8 cellular contexts compared by ENCODE assay signal in genomic region chr3:27681249-27681748, GRCh38. TPM values are rescaled to one million over a fixed set of nuclear protein-coding genes. Genes with fewer than 3 reads are reported as not detected.
DNase-seq lines count a peak whose midpoint lies in the region; ATAC-seq and TF ChIP-seq lines count a peak whose summit lies in the region.

No MANE protein-coding gene starts in this region.

- peaks cover 4% of the 10 kb centered on the region for H3K4me1 ChIP-seq in Caco-2

- H3K27ac Mint-ChIP-seq in Caco-2 (ENCODE audit: unreplicated experiment) (peak overlapping the region; percentile 79), nephron (no peak overlapping the region)
- H3K27ac Mint-ChIP-seq in activated CD4-positive, alpha-beta T cell treated with anti-CD3 and anti-CD28 coated beads, Interleukin-2, amount 10 ng/mL, durations not matched to agents 7 days and 5 days: peak overlapping the region; percentile 77

- intact Hi-C loops in Caco-2 (cut with micrococcal nuclease; ENCODE audit: unreplicated experiment): loop anchor here (1.0 to 5.0 kb wide), 6 partner anchors 38 to 369 kb away; partner anchors contain the start of gene SLC4A7

- CTCF ChIA-PET in Caco-2 (lab: Charles Lee): interaction anchor here (0.6 to 2.1 kb wide), 12 partner anchors 48 to 1111 kb away, joined by 3 to 9 read pairs (median 4); partner anchors contain the start of gene SLC4A7
- CTCF ChIA-PET in activated CD4-positive, alpha-beta T cell treated with anti-CD3 and anti-CD28 coated beads, Interleukin-2, amount 10 ng/mL, durations not matched to agents 7 days and 5 days (lab: Charles Lee): interaction anchor here (0.7 to 2.8 kb wide), 16 partner anchors 11 to 640 kb away, joined by 3 to 8 read pairs (median 4); partner anchors contain the start of gene SLC4A7

- ATAC-seq in GM18907 (IDR thresholded peaks at IDR 0.05; ENCODE audit: unreplicated experiment) (peak; percentile 80), HG03108 (IDR thresholded peaks at IDR 0.05; ENCODE audit: unreplicated experiment) (peak; percentile 67)

- H3K36me3 Mint-ChIP-seq in Caco-2 (ENCODE audit: insufficient read depth, unreplicated experiment): no peaks in the 10 kb centered on the region
- H3K36me3 Mint-ChIP-seq in activated CD4-positive, alpha-beta T cell treated with anti-CD3 and anti-CD28 coated beads, Interleukin-2, amount 10 ng/mL, durations not matched to agents 7 days and 5 days (ENCODE audit: low read depth): no peaks in the 10 kb centered on the region
- H3K36me3 Mint-ChIP-seq in nephron (ENCODE audit: low read depth): no peaks in the 10 kb centered on the region

- H3K4me3 Mint-ChIP-seq in Caco-2 (ENCODE audit: unreplicated experiment) (peak overlapping the region; percentile 68), nephron (peak overlapping the region; percentile 15 to 60 (median 46))
- peak overlapping the region; percentile 48 for H3K4me3 Mint-ChIP-seq in activated CD4-positive, alpha-beta T cell treated with anti-CD3 and anti-CD28 coated beads, Interleukin-2, amount 10 ng/mL, durations not matched to agents 7 days and 5 days

- H3K9me3 Mint-ChIP-seq in Caco-2 (ENCODE audit: unreplicated experiment) (no peaks in the 10 kb centered on the region), nephron (no peaks in the 10 kb centered on the region)
- H3K9me3 Mint-ChIP-seq in activated CD4-positive, alpha-beta T cell treated with anti-CD3 and anti-CD28 coated beads, Interleukin-2, amount 10 ng/mL, durations not matched to agents 7 days and 5 days: no peaks in the 10 kb centered on the region

- no peaks in the 10 kb centered on the region for H3K36me3 ChIP-seq in Caco-2 (ENCODE audit: control insufficient read depth, insufficient read depth, low read length)

- no TSS peak for BruUV-seq in Caco-2 (replicated peaks; lab: Mats Ljungman, UMichigan)

- H3K27me3 Mint-ChIP-seq in Caco-2 (ENCODE audit: insufficient read depth, unreplicated experiment): no peaks in the 10 kb centered on the region
- no peaks in the 10 kb centered on the region for H3K27me3 Mint-ChIP-seq in activated CD4-positive, alpha-beta T cell treated with anti-CD3 and anti-CD28 coated beads, Interleukin-2, amount 10 ng/mL, durations not matched to agents 7 days and 5 days
- no peaks in the 10 kb centered on the region for H3K27me3 Mint-ChIP-seq in nephron (ENCODE audit: low read depth)

- no peaks in the 10 kb centered on the region for H3K4me1 Mint-ChIP-seq in Caco-2 (ENCODE audit: low read depth, unreplicated experiment)
- H3K4me1 Mint-ChIP-seq in activated CD4-positive, alpha-beta T cell treated with anti-CD3 and anti-CD28 coated beads, Interleukin-2, amount 10 ng/mL, durations not matched to agents 7 days and 5 days: peaks cover 10% of the 10 kb centered on the region
- H3K4me1 Mint-ChIP-seq in nephron: peaks cover 5% of the 10 kb centered on the region

- POLR2A ChIA-PET in Caco-2 (lab: Charles Lee): no interaction called here
- POLR2A ChIA-PET in activated CD4-positive, alpha-beta T cell treated with anti-CD3 and anti-CD28 coated beads, Interleukin-2, amount 10 ng/mL, durations not matched to agents 7 days and 5 days (lab: Charles Lee): interaction anchor here (0.5 kb wide), 1 partner anchor 282 kb away, joined by 4 read pairs; no protein-coding TSS in a partner anchor

- H3K4me3 ChIP-seq in Caco-2 (ENCODE audit: low read depth, low read length) (no peak overlapping the region), fibroblast of mammary gland (ENCODE audit: control insufficient read depth, low read depth, low read length) (no peak overlapping the region)

- TF ChIP-seq CTCF in Caco-2 (IDR thresholded peaks at IDR 0.05; ENCODE audit: insufficient read depth in 1 of 2, low read depth in 1 of 2, low read length in 1 of 2, severe bottlenecking in 1 of 2, unreplicated experiment in 1 of 2): peak; percentile 70 to 72
- peak; percentile 60 for TF ChIP-seq CTCF in fibroblast of mammary gland (conservative IDR thresholded peaks at IDR 0.05; ENCODE audit: control insufficient read depth, insufficient read depth, low read depth, low read length)
- peak; percentile 66 to 72 (median 72) for TF ChIP-seq CTCF in nephron (IDR thresholded peaks at IDR 0.05; ENCODE audit: unreplicated experiment in 3 of 3)

- DNase-seq in Caco-2 (peak in 1 of 2 experiments; percentile 52), NCI-H226 (peak; percentile 59), fibroblast of mammary gland (ENCODE audit: low read depth) (peak; percentile 95), OCI-M2 (lab: John Stamatoyannopoulos, UW; ENCODE audit: unreplicated experiment) (no peak)
- peak; percentile 63 for DNase-seq in activated CD4-positive, alpha-beta T cell treated with anti-CD3 and anti-CD28 coated beads, Interleukin-2, amount 10 ng/mL, durations not matched to agents 7 days and 5 days

- no peaks in the 10 kb centered on the region for H3K27me3 ChIP-seq in Caco-2 (replicated peaks; ENCODE audit: control insufficient read depth, insufficient read depth, low read length)

- H3K9me3 ChIP-seq in Caco-2: no peaks in the 10 kb centered on the region

RNA-seq across cellular contexts. Expression of gene EOMES, which starts 40.8 kb away (rescaled TPM):
- total RNA-seq in Caco-2 (2022): 0.43 and 0.53 TPM in 2 replicates
- total RNA-seq in activated CD4-positive, alpha-beta T cell treated with anti-CD3 and anti-CD28 coated beads, Interleukin-2, amount 10 ng/mL, durations not matched to agents 7 days and 5 days: under 1 TPM; 0.50 to 0.52 TPM

Comparison
In these comparisons a context has a peak if more than half of its experiments do, and no peak if none do; other contexts are left out.
1. H3K27ac Mint-ChIP-seq: peak in Caco-2 (single experiment) and activated CD4-positive, alpha-beta T cell treated with anti-CD3 and anti-CD28 coated beads, Interleukin-2, amount 10 ng/mL, durations not matched to agents 7 days and 5 days (single experiment); none in nephron (0 of 3).
2. Peak in every context shown above with its lines, with median percentiles within 50 percentile points of each other: H3K4me3 Mint-ChIP-seq and CTCF ChIP-seq.